In the genomic region with DNA sequence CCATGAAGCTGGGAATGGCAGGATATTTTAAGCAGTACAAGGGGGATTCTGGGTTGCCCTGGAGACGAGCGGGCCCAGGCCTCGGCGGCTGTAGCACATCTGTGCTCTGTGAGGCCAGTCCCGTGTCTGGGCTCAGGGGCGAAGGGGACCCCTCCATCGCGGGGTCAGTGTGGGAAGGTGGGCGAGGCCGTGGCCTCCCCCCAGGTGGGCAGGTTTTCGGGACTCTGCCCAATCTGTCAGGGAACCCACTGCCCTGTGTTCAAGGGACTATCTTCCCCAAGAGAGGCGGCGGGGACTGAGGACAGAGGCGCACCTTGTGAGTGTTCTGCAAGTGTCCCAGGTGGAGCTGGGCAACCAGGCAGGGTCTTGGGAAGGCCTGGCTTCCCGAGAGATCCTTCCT, we compare ENCODE assay signal across 20 cellular contexts.
"Had no signal": no experiment of that assay in that cellular context is flagged by ENCODE, and none has a peak within 500 bp of the region (broad histone marks: within the 10 kb centered on the region; RNA-seq: fewer than 3 reads in every experiment).

No MANE protein-coding gene starts in this region.

- DNase-seq: KBM-7, MV-4-11, NCI-H1092, NCI-H1105 treated with DMSO at 0.1 percent for 48 hours, NCI-H1417 treated with DMSO at 0.1 percent for 48 hours, NCI-H146, NCI-H1694 treated with DMSO at 0.1 percent for 48 hours, NCI-H1930, NCI-H2081, NCI-H2107, NCI-H2227 treated with DMSO at 0.1 percent for 48 hours, NCI-H524, NCI-H526 treated with DMSO at 0.1 percent for 48 hours, NCI-H774, PC-3, SHP77 treated with DMSO at 0.1 percent for 48 hours, SJCRH30 had no signal

- H3K27ac ChIP-seq: HL-60, RWPE1, SJCRH30 had no signal

- H3K4me3 ChIP-seq: SJCRH30 had no signal

- H3K9me3 ChIP-seq: SJCRH30 had no signal

- H3K27me3 ChIP-seq: SJCRH30 had no signal

- H3K4me1 ChIP-seq: SJCRH30 had no signal

- H3K36me3 ChIP-seq: SJCRH30 had no signal

- ATAC-seq: PC-3, SK-N-SH treated with all-trans-retinoic acid at 6 μM for 48 hours had no signal
